1 cellular context compared by ENCODE assay signal in the genomic region with DNA sequence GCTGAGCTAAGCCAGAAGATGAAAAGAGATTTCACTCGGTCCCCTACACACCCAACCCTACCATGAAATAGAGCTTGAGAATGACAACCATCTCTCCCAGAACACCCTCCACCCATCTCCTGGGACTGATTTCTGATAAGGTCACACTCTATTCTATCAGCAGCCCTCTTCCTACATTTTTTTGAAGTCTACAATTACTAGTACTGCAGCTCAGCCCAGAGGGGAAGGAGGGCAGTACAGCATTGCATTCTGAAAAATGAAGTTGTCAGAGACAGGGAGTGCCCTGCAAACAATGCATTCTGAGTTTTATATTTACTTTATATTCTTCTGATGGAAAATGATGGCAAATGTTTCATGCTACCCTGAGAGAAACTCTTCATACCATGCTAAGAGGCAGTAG.
TF ChIP-seq lines count a peak whose summit lies in the region.

No MANE protein-coding gene starts in this region.

TF ChIP-seq in WTC11, 78 proteins besides CTCF, POLR2A, EP300 and RAD21 (continued from another document):
- TF ChIP-seq, protein P1, sequence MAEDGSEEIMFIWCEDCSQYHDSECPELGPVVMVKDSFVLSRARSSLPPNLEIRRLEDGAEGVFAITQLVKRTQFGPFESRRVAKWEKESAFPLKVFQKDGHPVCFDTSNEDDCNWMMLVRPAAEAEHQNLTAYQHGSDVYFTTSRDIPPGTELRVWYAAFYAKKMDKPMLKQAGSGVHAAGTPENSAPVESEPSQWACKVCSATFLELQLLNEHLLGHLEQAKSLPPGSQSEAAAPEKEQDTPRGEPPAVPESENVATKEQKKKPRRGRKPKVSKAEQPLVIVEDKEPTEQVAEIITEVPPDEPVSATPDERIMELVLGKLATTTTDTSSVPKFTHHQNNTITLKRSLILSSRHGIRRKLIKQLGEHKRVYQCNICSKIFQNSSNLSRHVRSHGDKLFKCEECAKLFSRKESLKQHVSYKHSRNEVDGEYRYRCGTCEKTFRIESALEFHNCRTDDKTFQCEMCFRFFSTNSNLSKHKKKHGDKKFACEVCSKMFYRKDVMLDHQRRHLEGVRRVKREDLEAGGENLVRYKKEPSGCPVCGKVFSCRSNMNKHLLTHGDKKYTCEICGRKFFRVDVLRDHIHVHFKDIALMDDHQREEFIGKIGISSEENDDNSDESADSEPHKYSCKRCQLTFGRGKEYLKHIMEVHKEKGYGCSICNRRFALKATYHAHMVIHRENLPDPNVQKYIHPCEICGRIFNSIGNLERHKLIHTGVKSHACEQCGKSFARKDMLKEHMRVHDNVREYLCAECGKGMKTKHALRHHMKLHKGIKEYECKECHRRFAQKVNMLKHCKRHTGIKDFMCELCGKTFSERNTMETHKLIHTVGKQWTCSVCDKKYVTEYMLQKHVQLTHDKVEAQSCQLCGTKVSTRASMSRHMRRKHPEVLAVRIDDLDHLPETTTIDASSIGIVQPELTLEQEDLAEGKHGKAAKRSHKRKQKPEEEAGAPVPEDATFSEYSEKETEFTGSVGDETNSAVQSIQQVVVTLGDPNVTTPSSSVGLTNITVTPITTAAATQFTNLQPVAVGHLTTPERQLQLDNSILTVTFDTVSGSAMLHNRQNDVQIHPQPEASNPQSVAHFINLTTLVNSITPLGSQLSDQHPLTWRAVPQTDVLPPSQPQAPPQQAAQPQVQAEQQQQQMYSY (CRISPR knock-in tag; IDR thresholded peaks at IDR 0.05) = no peak
- TF ChIP-seq, protein P2, sequence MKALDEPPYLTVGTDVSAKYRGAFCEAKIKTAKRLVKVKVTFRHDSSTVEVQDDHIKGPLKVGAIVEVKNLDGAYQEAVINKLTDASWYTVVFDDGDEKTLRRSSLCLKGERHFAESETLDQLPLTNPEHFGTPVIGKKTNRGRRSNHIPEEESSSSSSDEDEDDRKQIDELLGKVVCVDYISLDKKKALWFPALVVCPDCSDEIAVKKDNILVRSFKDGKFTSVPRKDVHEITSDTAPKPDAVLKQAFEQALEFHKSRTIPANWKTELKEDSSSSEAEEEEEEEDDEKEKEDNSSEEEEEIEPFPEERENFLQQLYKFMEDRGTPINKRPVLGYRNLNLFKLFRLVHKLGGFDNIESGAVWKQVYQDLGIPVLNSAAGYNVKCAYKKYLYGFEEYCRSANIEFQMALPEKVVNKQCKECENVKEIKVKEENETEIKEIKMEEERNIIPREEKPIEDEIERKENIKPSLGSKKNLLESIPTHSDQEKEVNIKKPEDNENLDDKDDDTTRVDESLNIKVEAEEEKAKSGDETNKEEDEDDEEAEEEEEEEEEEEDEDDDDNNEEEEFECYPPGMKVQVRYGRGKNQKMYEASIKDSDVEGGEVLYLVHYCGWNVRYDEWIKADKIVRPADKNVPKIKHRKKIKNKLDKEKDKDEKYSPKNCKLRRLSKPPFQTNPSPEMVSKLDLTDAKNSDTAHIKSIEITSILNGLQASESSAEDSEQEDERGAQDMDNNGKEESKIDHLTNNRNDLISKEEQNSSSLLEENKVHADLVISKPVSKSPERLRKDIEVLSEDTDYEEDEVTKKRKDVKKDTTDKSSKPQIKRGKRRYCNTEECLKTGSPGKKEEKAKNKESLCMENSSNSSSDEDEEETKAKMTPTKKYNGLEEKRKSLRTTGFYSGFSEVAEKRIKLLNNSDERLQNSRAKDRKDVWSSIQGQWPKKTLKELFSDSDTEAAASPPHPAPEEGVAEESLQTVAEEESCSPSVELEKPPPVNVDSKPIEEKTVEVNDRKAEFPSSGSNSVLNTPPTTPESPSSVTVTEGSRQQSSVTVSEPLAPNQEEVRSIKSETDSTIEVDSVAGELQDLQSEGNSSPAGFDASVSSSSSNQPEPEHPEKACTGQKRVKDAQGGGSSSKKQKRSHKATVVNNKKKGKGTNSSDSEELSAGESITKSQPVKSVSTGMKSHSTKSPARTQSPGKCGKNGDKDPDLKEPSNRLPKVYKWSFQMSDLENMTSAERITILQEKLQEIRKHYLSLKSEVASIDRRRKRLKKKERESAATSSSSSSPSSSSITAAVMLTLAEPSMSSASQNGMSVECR (CRISPR knock-in tag; IDR thresholded peaks at IDR 0.05; ENCODE audit: borderline replicate concordance) = no peak
- TF ChIP-seq, protein P3, sequence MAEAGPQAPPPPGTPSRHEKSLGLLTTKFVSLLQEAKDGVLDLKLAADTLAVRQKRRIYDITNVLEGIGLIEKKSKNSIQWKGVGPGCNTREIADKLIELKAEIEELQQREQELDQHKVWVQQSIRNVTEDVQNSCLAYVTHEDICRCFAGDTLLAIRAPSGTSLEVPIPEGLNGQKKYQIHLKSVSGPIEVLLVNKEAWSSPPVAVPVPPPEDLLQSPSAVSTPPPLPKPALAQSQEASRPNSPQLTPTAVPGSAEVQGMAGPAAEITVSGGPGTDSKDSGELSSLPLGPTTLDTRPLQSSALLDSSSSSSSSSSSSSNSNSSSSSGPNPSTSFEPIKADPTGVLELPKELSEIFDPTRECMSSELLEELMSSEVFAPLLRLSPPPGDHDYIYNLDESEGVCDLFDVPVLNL (CRISPR knock-in tag; IDR thresholded peaks at IDR 0.05; ENCODE audit: borderline replicate concordance, low read depth) = no peak
- TF ChIP-seq SP1 (CRISPR knock-in tag; conservative IDR thresholded peaks at IDR 0.05) (no peak), ZNF317 (CRISPR knock-in tag; IDR thresholded peaks at IDR 0.05; ENCODE audit: borderline replicate concordance, low read depth) (no peak), FOXP1 (CRISPR knock-in tag; IDR thresholded peaks at IDR 0.05; ENCODE audit: borderline replicate concordance) (no peak), ATF1 (CRISPR knock-in tag; IDR thresholded peaks at IDR 0.05) (no peak)
- TF ChIP-seq, protein P4, sequence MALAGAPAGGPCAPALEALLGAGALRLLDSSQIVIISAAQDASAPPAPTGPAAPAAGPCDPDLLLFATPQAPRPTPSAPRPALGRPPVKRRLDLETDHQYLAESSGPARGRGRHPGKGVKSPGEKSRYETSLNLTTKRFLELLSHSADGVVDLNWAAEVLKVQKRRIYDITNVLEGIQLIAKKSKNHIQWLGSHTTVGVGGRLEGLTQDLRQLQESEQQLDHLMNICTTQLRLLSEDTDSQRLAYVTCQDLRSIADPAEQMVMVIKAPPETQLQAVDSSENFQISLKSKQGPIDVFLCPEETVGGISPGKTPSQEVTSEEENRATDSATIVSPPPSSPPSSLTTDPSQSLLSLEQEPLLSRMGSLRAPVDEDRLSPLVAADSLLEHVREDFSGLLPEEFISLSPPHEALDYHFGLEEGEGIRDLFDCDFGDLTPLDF (CRISPR knock-in tag; IDR thresholded peaks at IDR 0.05) = no peak
- TF ChIP-seq, protein P5, sequence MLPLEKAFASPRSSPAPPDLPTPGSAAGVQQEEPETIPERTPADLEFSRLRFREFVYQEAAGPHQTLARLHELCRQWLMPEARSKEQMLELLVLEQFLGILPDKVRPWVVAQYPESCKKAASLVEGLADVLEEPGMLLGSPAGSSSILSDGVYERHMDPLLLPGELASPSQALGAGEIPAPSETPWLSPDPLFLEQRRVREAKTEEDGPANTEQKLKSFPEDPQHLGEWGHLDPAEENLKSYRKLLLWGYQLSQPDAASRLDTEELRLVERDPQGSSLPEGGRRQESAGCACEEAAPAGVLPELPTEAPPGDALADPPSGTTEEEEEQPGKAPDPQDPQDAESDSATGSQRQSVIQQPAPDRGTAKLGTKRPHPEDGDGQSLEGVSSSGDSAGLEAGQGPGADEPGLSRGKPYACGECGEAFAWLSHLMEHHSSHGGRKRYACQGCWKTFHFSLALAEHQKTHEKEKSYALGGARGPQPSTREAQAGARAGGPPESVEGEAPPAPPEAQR (CRISPR knock-in tag; IDR thresholded peaks at IDR 0.05) = no peak
- TF ChIP-seq, protein P6, sequence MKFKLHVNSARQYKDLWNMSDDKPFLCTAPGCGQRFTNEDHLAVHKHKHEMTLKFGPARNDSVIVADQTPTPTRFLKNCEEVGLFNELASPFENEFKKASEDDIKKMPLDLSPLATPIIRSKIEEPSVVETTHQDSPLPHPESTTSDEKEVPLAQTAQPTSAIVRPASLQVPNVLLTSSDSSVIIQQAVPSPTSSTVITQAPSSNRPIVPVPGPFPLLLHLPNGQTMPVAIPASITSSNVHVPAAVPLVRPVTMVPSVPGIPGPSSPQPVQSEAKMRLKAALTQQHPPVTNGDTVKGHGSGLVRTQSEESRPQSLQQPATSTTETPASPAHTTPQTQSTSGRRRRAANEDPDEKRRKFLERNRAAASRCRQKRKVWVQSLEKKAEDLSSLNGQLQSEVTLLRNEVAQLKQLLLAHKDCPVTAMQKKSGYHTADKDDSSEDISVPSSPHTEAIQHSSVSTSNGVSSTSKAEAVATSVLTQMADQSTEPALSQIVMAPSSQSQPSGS (CRISPR knock-in tag; IDR thresholded peaks at IDR 0.05; ENCODE audit: borderline replicate concordance, low read depth) = no peak
TF ChIP-seq in WTC11: peak in this region for 0.
